ENCODE assay signal across 9 cellular contexts in the genomic region with DNA sequence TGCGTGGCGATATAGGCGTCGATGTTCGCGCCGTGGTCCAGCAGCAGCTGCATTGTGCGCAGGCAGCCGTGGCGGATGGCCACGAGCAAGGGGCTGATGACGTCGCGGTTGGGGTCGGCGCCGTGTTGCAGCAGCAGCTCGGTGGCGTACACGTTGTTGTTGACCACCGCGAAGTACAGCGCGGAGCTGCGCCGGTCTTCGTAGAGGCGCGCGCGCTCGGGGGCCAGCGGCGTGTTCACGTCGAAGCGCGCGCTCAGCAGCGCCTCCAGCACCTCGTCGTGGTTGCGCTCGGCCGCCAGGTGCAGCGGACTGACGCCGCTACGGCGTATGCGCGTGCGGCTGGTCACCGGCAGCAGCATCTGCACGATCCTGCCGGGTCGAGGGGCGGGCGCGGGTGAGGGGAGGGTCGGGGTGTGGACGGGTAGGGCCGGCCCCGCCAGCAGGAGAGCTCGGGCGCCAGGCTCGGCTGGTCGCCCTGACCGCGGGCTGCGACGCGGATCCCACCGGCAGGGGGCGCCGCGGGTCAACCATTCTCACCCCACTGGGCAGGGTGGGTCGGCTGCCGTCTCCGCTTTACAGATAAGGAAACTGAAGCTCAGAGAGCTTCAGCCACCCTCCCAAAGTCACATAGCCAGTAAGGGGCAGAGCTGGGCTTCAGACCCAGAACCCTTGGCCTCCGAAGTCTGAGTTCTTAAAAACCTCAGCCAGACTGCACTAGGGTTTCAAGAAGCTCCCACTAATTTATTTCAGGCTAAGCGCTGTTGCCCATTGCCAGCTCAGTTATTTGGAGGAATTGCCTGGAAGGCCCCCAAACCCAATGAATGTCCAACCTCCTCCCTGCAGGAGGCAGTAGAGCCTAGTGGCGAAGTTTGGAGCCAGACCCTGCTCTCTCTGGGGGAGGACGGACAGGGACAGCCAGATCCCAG. TPM values are rescaled to one million over a fixed set of nuclear protein-coding genes. Genes with fewer than 3 reads are reported as not detected.
DNase-seq lines count a peak whose midpoint lies in the region; ATAC-seq, FAIRE-seq and TF ChIP-seq lines count a peak whose summit lies in the region.
"Had no signal": no experiment of that assay in that cellular context is flagged by ENCODE, and none has a peak within 500 bp of the region (broad histone marks: within the 10 kb centered on the region; RNA-seq: fewer than 3 reads in every experiment).

No MANE protein-coding gene starts in this region.

- peaks cover 10 to 43% of the 10 kb centered on the region in 2 donors for H3K36me3 Mint-ChIP-seq in CD14-positive monocyte
- H3K36me3 Mint-ChIP-seq in activated naive CD8-positive, alpha-beta T cell: no peaks in the 10 kb centered on the region

- peak; percentile 97 for TF ChIP-seq CTCF in CD14-positive monocyte (IDR thresholded peaks at IDR 0.05)
- peak; percentile 77 to 96 (median 86) for TF ChIP-seq CTCF in heart right ventricle (IDR thresholded peaks at IDR 0.05)
- peak; percentile 72 to 90 (median 76) for TF ChIP-seq CTCF in prostate gland (IDR thresholded peaks at IDR 0.05)

- H3K27me3 ChIP-seq in heart right ventricle (peaks cover 0 to 25% (median 17%) of the 10 kb centered on the region in 7 donors), prostate gland (replicated peaks; ENCODE audit: insufficient read depth) (peaks cover 5% of the 10 kb centered on the region)

- H3K36me3 ChIP-seq in SK-N-MC (ENCODE audit: insufficient read depth, low read length) (no peaks in the 10 kb centered on the region), heart right ventricle (peaks cover 0 to 79% (median 15%) of the 10 kb centered on the region in 9 donors), prostate gland (no peaks in the 10 kb centered on the region)

- H3K27ac ChIP-seq in SK-N-MC: no peak overlapping the region
- peak overlapping the region in 1 of 10 donors; percentile 17 for H3K27ac ChIP-seq in heart right ventricle
- no peak overlapping the region for H3K27ac ChIP-seq in prostate gland

- ATAC-seq in GM19372 (IDR thresholded peaks at IDR 0.05; ENCODE audit: low read depth, unreplicated experiment) (peak; percentile 89), HG03460 (IDR thresholded peaks at IDR 0.05; ENCODE audit: unreplicated experiment) (peak; percentile 80), heart right ventricle (peak; percentile 73 to 87 (median 77))

- H3K9ac ChIP-seq in SK-N-MC (ENCODE audit: insufficient read length): no peak overlapping the region

- H3K9me3 ChIP-seq in SK-N-MC (ENCODE audit: low read depth, low read length): no peaks in the 10 kb centered on the region
- no peaks in the 10 kb centered on the region for H3K9me3 ChIP-seq in heart right ventricle
- no peaks in the 10 kb centered on the region for H3K9me3 ChIP-seq in prostate gland

- H3K4me3 ChIP-seq in SK-N-MC: peak overlapping the region; percentile 76
- H3K4me3 ChIP-seq in heart right ventricle: peak overlapping the region in 5 of 10 donors; percentile 6 to 48 (median 32)
- H3K4me3 ChIP-seq in prostate gland: peak overlapping the region in 1 of 2 donors; percentile 23

- peak overlapping the region in 3 of 7 donors; percentile 36 to 54 (median 42) for H3K27ac Mint-ChIP-seq in CD14-positive monocyte
- peak overlapping the region; percentile 54 for H3K27ac Mint-ChIP-seq in activated naive CD8-positive, alpha-beta T cell

- TF ChIP-seq POLR2A in prostate gland (IDR thresholded peaks at IDR 0.05): no peak

- DNase-seq in CD14-positive monocyte (ENCODE audit: low spot score) (peak; percentile 86), SK-N-MC (ENCODE audit: low read depth, low spot score) (no peak), heart right ventricle (peak; percentile 72 to 82), prostate gland (ENCODE audit: low spot score) (peak; percentile 39), urothelium cell line (ENCODE audit: low spot score) (peak; percentile 67)

- H3K4me3 Mint-ChIP-seq in CD14-positive monocyte: peak overlapping the region; percentile 70 to 82
- peak overlapping the region; percentile 65 for H3K4me3 Mint-ChIP-seq in activated naive CD8-positive, alpha-beta T cell

- H3K4me1 Mint-ChIP-seq in CD14-positive monocyte: peaks cover 14% of the 10 kb centered on the region
- peaks cover 9% of the 10 kb centered on the region for H3K4me1 Mint-ChIP-seq in activated naive CD8-positive, alpha-beta T cell (ENCODE audit: low read depth)

- WGBS in heart right ventricle, 2 donors: 20 to 27% methylated on average over 82 to 84 of the region's 84 CpGs
- 17% methylated on average over 47 of the region's 84 CpGs for WGBS in prostate gland

- FAIRE-seq in urothelium cell line (lab: Jason Lieb, UNC): no peak
- FAIRE-seq: TTC549 had no signal

- H3K9me3 Mint-ChIP-seq in CD14-positive monocyte: peaks cover 0 to 5% (median 0%) of the 10 kb centered on the region in 7 donors
- H3K9me3 Mint-ChIP-seq in activated naive CD8-positive, alpha-beta T cell (ENCODE audit: low read depth): no peaks in the 10 kb centered on the region

- H3K27me3 Mint-ChIP-seq in CD14-positive monocyte (ENCODE audit: low read depth in 3 of 3): peaks cover 13 to 19% (median 16%) of the 10 kb centered on the region in 3 donors
- peaks cover 5% of the 10 kb centered on the region for H3K27me3 Mint-ChIP-seq in activated naive CD8-positive, alpha-beta T cell

- intact Hi-C loops in CD14-positive monocyte (cut with micrococcal nuclease) (loop anchor here (1.0 to 10.0 kb wide), 5 partner anchors 31 to 235 kb away; a partner anchor contains a TSS), heart right ventricle (cut with DNase I) (loop anchor here (1.0 to 10.0 kb wide), 5 partner anchors 61 to 195 kb away; no protein-coding TSS in a partner anchor), prostate gland (cut with DNase I) (loop anchor here (1.0 to 10.0 kb wide), 2 partner anchors 62 to 195 kb away; no protein-coding TSS in a partner anchor)

- H3K4me1 ChIP-seq in heart right ventricle: peaks cover 0 to 20% (median 14%) of the 10 kb centered on the region in 9 donors
- H3K4me1 ChIP-seq in prostate gland (replicated peaks): no peaks in the 10 kb centered on the region

RNA-seq across cellular contexts. Expression of a gene that starts 12.4 kb away (rescaled TPM):
- polyA plus RNA-seq in CD14-positive monocyte: not detected
- total RNA-seq in heart right ventricle: not detected
- not detected for polyA plus RNA-seq in heart right ventricle
- total RNA-seq in prostate gland: 1 to 10 TPM in 1 of 2 donors, not detected in 1; 3.1 TPM

RNA-seq across cellular contexts. Expression of a gene that starts 36.8 kb away (rescaled TPM):
- polyA plus RNA-seq in CD14-positive monocyte (1 to 10 TPM in 1 of 2 donors, under 1 TPM in 1; 0.25 to 1.4 TPM), heart right ventricle (100 to 1,000 TPM in 1 of 2 donors, 10 to 100 TPM in 1; 19.6 to 374 TPM)
- total RNA-seq in heart right ventricle (100 to 1,000 TPM in 9 of 10 donors, 10 to 100 TPM in 1; 85.7 to 253 (median 168) TPM), prostate gland (10 to 100 TPM; 10.3 to 17.4 TPM)

RNA-seq across cellular contexts. Expression of a gene that starts 57.5 kb away (rescaled TPM):
- not detected for polyA plus RNA-seq in CD14-positive monocyte
- 1 to 10 TPM in 3 of 10 donors, under 1 TPM in 6, not detected in 1; 0.40 to 1.6 (median 0.75) TPM for total RNA-seq in heart right ventricle
- 1 to 10 TPM in 1 of 2 donors, not detected in 1; 1.3 TPM for polyA plus RNA-seq in heart right ventricle
- not detected for total RNA-seq in prostate gland

Comparison
In these comparisons a context has a peak if more than half of its experiments do, and no peak if none do; other contexts are left out.
1. RNA of a gene that starts 36.8 kb away (total RNA-seq): 85.7 to 253 TPM in heart right ventricle; 10.3 to 17.4 TPM in prostate gland; every median in the first group is over 4 times any median in the second.
2. Peak in every context shown above with its lines, with median percentiles within 50 percentile points of each other: CTCF ChIP-seq and ATAC-seq.